In genomic region chr1:32406629-32407111, GRCh38 we compare ENCODE assay signal across 22 cellular contexts. TPM values are rescaled to one million over a fixed set of nuclear protein-coding genes. Genes with fewer than 3 reads are reported as not detected.
A peak's percentile ranks its signal among the peaks of the same experiment; 100 is the strongest.
DNase-seq lines count a peak whose midpoint lies in the region; ATAC-seq and TF ChIP-seq lines count a peak whose summit lies in the region.
"Had no signal": no experiment of that assay in that cellular context is flagged by ENCODE, and none has a peak within 500 bp of the region (broad histone marks: within the 10 kb centered on the region; RNA-seq: fewer than 3 reads in every experiment).

No MANE protein-coding gene starts in this region.

- peak overlapping the region; percentile 55; the same call in 1 of the 2 replicates for H3K27ac ChIP-seq in C4-2B
- H3K27ac ChIP-seq: BLaER1 treated with 17β-estradiol and CSF1 and Interleukin-3, amounts not matched to agents 10 nM and 100 nM; colonic mucosa; neutrophil; psoas muscle; skin epidermis; suprapubic skin; uterus had no signal

- no peak for ATAC-seq in activated naive CD4-positive, alpha-beta T cell treated with anti-CD3 and anti-CD28 coated beads, Interleukin-2, amount 50 U/mL, for 72 hours
- ATAC-seq: psoas muscle; Right ventricle myocardium inferior; stimulated activated memory B cell treated with anti-CD40 and anti-IgM and Interleukin-4, amounts not matched to agents 10 μg/mL and 1 μg/mL and 100 μg/mL, for 72 hours had no signal

- peaks cover 2% of the 10 kb centered on the region for H3K27me3 Mint-ChIP-seq in T-helper 2 cell treated with Interferon-gamma antibody and Interleukin-4, amounts not matched to agents 5 μg/mL and 100 μg/mL, for 36 hours (ENCODE audit: low read depth)
- H3K27me3 Mint-ChIP-seq: stimulated activated memory B cell treated with anti-CD40 and anti-IgM and Interleukin-4, amounts not matched to agents 10 μg/mL and 1 μg/mL and 100 μg/mL, for 72 hours had no signal

- TF ChIP-seq CTCF in C4-2B (conservative IDR thresholded peaks at IDR 0.05) (no peak), LNCaP clone FGC (IDR thresholded peaks at IDR 0.05; ENCODE audit: control insufficient read depth, extremely low read depth, insufficient read depth) (no peak)

- H3K4me3 Mint-ChIP-seq in T-helper 2 cell treated with Interferon-gamma antibody and Interleukin-4, amounts not matched to agents 5 μg/mL and 100 μg/mL, for 36 hours: no peak overlapping the region
- H3K4me3 Mint-ChIP-seq: activated B cell treated with CpG ODN at 0.5 μM for 24 hours; activated naive CD8-positive, alpha-beta T cell treated with anti-CD3 and anti-CD28 coated beads, Interleukin-2, amount 10 ng/mL, durations not matched to agents 7 days and 5 days; stimulated activated memory B cell treated with anti-CD40 and anti-IgM and Interleukin-4, amounts not matched to agents 10 μg/mL and 1 μg/mL and 100 μg/mL, for 72 hours had no signal

- H3K27ac Mint-ChIP-seq in activated naive CD4-positive, alpha-beta T cell treated with anti-CD3 and anti-CD28 coated beads, Interleukin-2, amount 50 U/mL, for 72 hours: no peak overlapping the region
- H3K27ac Mint-ChIP-seq in T-helper 2 cell treated with Interferon-gamma antibody and Interleukin-4, amounts not matched to agents 5 μg/mL and 100 μg/mL, for 36 hours: no peak overlapping the region
- H3K27ac Mint-ChIP-seq: activated B cell treated with CpG ODN at 0.5 μM for 24 hours; activated naive CD8-positive, alpha-beta T cell treated with anti-CD3 and anti-CD28 coated beads, Interleukin-2, amount 10 ng/mL, durations not matched to agents 7 days and 5 days; stimulated activated memory B cell treated with anti-CD40 and anti-IgM and Interleukin-4, amounts not matched to agents 10 μg/mL and 1 μg/mL and 100 μg/mL, for 72 hours had no signal

- no peak overlapping the region for H3K4me3 ChIP-seq in LNCaP clone FGC (ENCODE audit: low read depth, low read length)
- H3K4me3 ChIP-seq: BLaER1 treated with 17β-estradiol and CSF1 and Interleukin-3, amounts not matched to agents 10 nM and 100 nM; colonic mucosa; psoas muscle; skin epidermis; suprapubic skin; uterus had no signal

- H3K9me3 Mint-ChIP-seq in activated naive CD4-positive, alpha-beta T cell treated with anti-CD3 and anti-CD28 coated beads, Interleukin-2, amount 50 U/mL, for 72 hours: no peaks in the 10 kb centered on the region
- H3K9me3 Mint-ChIP-seq in T-helper 2 cell treated with Interferon-gamma antibody and Interleukin-4, amounts not matched to agents 5 μg/mL and 100 μg/mL, for 36 hours: no peaks in the 10 kb centered on the region
- H3K9me3 Mint-ChIP-seq: activated B cell treated with CpG ODN at 0.5 μM for 24 hours; activated naive CD8-positive, alpha-beta T cell treated with anti-CD3 and anti-CD28 coated beads, Interleukin-2, amount 10 ng/mL, durations not matched to agents 7 days and 5 days; stimulated activated memory B cell treated with anti-CD40 and anti-IgM and Interleukin-4, amounts not matched to agents 10 μg/mL and 1 μg/mL and 100 μg/mL, for 72 hours had no signal

- no peaks in the 10 kb centered on the region for H3K36me3 Mint-ChIP-seq in activated naive CD4-positive, alpha-beta T cell treated with anti-CD3 and anti-CD28 coated beads, Interleukin-2, amount 50 U/mL, for 72 hours
- no peaks in the 10 kb centered on the region for H3K36me3 Mint-ChIP-seq in T-helper 2 cell treated with Interferon-gamma antibody and Interleukin-4, amounts not matched to agents 5 μg/mL and 100 μg/mL, for 36 hours (ENCODE audit: low read depth)
- H3K36me3 Mint-ChIP-seq: activated naive CD8-positive, alpha-beta T cell treated with anti-CD3 and anti-CD28 coated beads, Interleukin-2, amount 10 ng/mL, durations not matched to agents 7 days and 5 days; stimulated activated memory B cell treated with anti-CD40 and anti-IgM and Interleukin-4, amounts not matched to agents 10 μg/mL and 1 μg/mL and 100 μg/mL, for 72 hours had no signal

- no peaks in the 10 kb centered on the region for H3K4me1 Mint-ChIP-seq in T-helper 2 cell treated with Interferon-gamma antibody and Interleukin-4, amounts not matched to agents 5 μg/mL and 100 μg/mL, for 36 hours (ENCODE audit: low read depth)
- H3K4me1 Mint-ChIP-seq: activated B cell treated with CpG ODN at 0.5 μM for 24 hours; activated naive CD8-positive, alpha-beta T cell treated with anti-CD3 and anti-CD28 coated beads, Interleukin-2, amount 10 ng/mL, durations not matched to agents 7 days and 5 days; stimulated activated memory B cell treated with anti-CD40 and anti-IgM and Interleukin-4, amounts not matched to agents 10 μg/mL and 1 μg/mL and 100 μg/mL, for 72 hours had no signal

- peak; percentile 83 for DNase-seq in LNCaP clone FGC (ENCODE audit: low read depth)
- DNase-seq in cerebellar cortex (ENCODE audit: low spot score): peak; percentile 49
- DNase-seq in activated naive CD4-positive, alpha-beta T cell treated with anti-CD3 and anti-CD28 coated beads, Interleukin-2, amount 50 U/mL, for 72 hours (ENCODE audit: low spot score in 2 of 2): no peak
- no peak for DNase-seq in T-helper 2 cell treated with Interferon-gamma antibody and Interleukin-4, amounts not matched to agents 5 μg/mL and 100 μg/mL, for 36 hours (ENCODE audit: low spot score)
- DNase-seq in COLO829 (ENCODE audit: low spot score): no peak
- DNase-seq: activated B cell treated with CpG ODN at 0.5 μM for 24 hours; activated CD4-positive, alpha-beta T cell treated with anti-CD3 and anti-CD28 coated beads, Interleukin-2, amount 50 U/mL, for 4 hours; activated CD8-positive, alpha-beta memory T cell treated with anti-CD3 and anti-CD28 coated beads, Interleukin-2, amount 50 U/mL, for 48 hours; activated naive CD8-positive, alpha-beta T cell treated with anti-CD3 and anti-CD28 coated beads, Interleukin-2, amount 10 ng/mL, durations not matched to agents 7 days and 5 days; colonic mucosa; H7; psoas muscle; T-helper 9 cell; uterus had no signal

RNA-seq across cellular contexts. Expression of gene BSDC1, which starts 12.4 kb away (rescaled TPM):
- total RNA-seq in activated naive CD4-positive, alpha-beta T cell treated with anti-CD3 and anti-CD28 coated beads, Interleukin-2, amount 50 U/mL, for 72 hours: 10 to 100 TPM; 41.8 to 53.0 TPM

RNA-seq across cellular contexts. Expression of gene TSSK3, which starts 44.3 kb away (rescaled TPM):
- 1 to 10 TPM; 1.2 to 1.7 TPM for total RNA-seq in activated naive CD4-positive, alpha-beta T cell treated with anti-CD3 and anti-CD28 coated beads, Interleukin-2, amount 50 U/mL, for 72 hours
- total RNA-seq: lung microvascular endothelial cell had no signal

RNA-seq across cellular contexts. Expression of gene FAM229A, which starts 44.4 kb away (rescaled TPM):
- 1 to 10 TPM; 6.7 to 9.7 TPM for total RNA-seq in activated naive CD4-positive, alpha-beta T cell treated with anti-CD3 and anti-CD28 coated beads, Interleukin-2, amount 50 U/mL, for 72 hours

RNA-seq across cellular contexts. Expression of gene ZBTB8B, which starts 58.2 kb away (rescaled TPM):
- total RNA-seq in activated naive CD4-positive, alpha-beta T cell treated with anti-CD3 and anti-CD28 coated beads, Interleukin-2, amount 50 U/mL, for 72 hours: not detected
- total RNA-seq: activated naive CD8-positive, alpha-beta T cell treated with anti-CD3 and anti-CD28 coated beads, Interleukin-2, amount 10 ng/mL, durations not matched to agents 7 days and 5 days; colonic mucosa; psoas muscle; Right ventricle myocardium inferior had no signal

Comparison
In these comparisons a context has a peak if more than half of its experiments do, and no peak if none do; other contexts are left out.
1. DNase-seq: peak in LNCaP clone FGC (single experiment) and cerebellar cortex (single experiment); none in activated naive CD4-positive, alpha-beta T cell treated with anti-CD3 and anti-CD28 coated beads, Interleukin-2, amount 50 U/mL, for 72 hours (0 of 2), T-helper 2 cell treated with Interferon-gamma antibody and Interleukin-4, amounts not matched to agents 5 μg/mL and 100 μg/mL, for 36 hours (single experiment) and COLO829 (single experiment).